17 cellular contexts compared by ENCODE assay signal in genomic region chr15:66770518-66771350, GRCh38.
DNase-seq lines count a peak whose midpoint lies in the region; FAIRE-seq and TF ChIP-seq lines count a peak whose summit lies in the region.
"Had no signal": no experiment of that assay in that cellular context is flagged by ENCODE, and none has a peak within 500 bp of the region (broad histone marks: within the 10 kb centered on the region; RNA-seq: fewer than 3 reads in every experiment).

No MANE protein-coding gene starts in this region.

- peaks cover 53% of the 10 kb centered on the region for H3K4me1 ChIP-seq in mesenchymal stem cell (ENCODE audit: control insufficient read depth, insufficient read depth, low read depth, low read length)

- H4K91ac ChIP-seq in mesenchymal stem cell (ENCODE audit: low read length): no peak overlapping the region

- H3K18ac ChIP-seq in mesenchymal stem cell (ENCODE audit: low read depth in 1 of 2, low read length in 2 of 2): peak overlapping the region in 1 of 2 experiments; percentile 7

- H2AFZ ChIP-seq in mesenchymal stem cell (ENCODE audit: low read depth, low read length): no peak overlapping the region

- no peak for FAIRE-seq in RCC 7860 (lab: Jason Lieb, UNC)

- peak overlapping the region; percentile 72; the same call in 1 of the 2 replicates for H3K27ac ChIP-seq in VCaP
- no peak overlapping the region for H3K27ac ChIP-seq in mesenchymal stem cell (ENCODE audit: low read length, poor library complexity, severe bottlenecking)
- H3K27ac ChIP-seq in temporal lobe (ENCODE audit: low read depth, low read length): peak overlapping the region; percentile 2
- H3K27ac ChIP-seq: psoas muscle had no signal

- no peak overlapping the region for H3K4me3 ChIP-seq in mesenchymal stem cell (ENCODE audit: insufficient read depth in 1 of 2, low read depth in 1 of 2, low read length in 2 of 2)
- H3K4me3 ChIP-seq: psoas muscle had no signal

- H2BK12ac ChIP-seq in mesenchymal stem cell (ENCODE audit: low read length in 2 of 2): no peak overlapping the region

- peak overlapping the region; percentile 85 for H2AK5ac ChIP-seq in mesenchymal stem cell (ENCODE audit: low read length, severe bottlenecking)

- H2BK5ac ChIP-seq in mesenchymal stem cell (ENCODE audit: low read depth, low read length, poor library complexity, severe bottlenecking): no peak overlapping the region

- no peak overlapping the region for H3K23ac ChIP-seq in mesenchymal stem cell (ENCODE audit: low read length in 2 of 2)

- no peak overlapping the region for H3K14ac ChIP-seq in mesenchymal stem cell (ENCODE audit: low read length in 2 of 2)

- H3K9ac ChIP-seq in mesenchymal stem cell (ENCODE audit: low read length): no peak overlapping the region

- H2BK120ac ChIP-seq in mesenchymal stem cell (ENCODE audit: low read depth, low read length): no peak overlapping the region

- peaks cover 0 to 19% of the 10 kb centered on the region in 2 experiments for H3K36me3 ChIP-seq in mesenchymal stem cell (ENCODE audit: control insufficient read depth in 1 of 2, insufficient read depth in 2 of 2, low read depth in 1 of 2, low read length in 2 of 2)

- no peak overlapping the region for H3K4me2 ChIP-seq in mesenchymal stem cell (ENCODE audit: low read length, poor library complexity, severe bottlenecking)

- H3K9me3 ChIP-seq in mesenchymal stem cell (ENCODE audit: control insufficient read depth, low read length): no peaks in the 10 kb centered on the region
- H3K9me3 ChIP-seq: psoas muscle had no signal

- WGBS in mesenchymal stem cell: 78% methylated on average over 13 of the region's 14 CpGs

- no peak for TF ChIP-seq CTCF in VCaP (conservative IDR thresholded peaks at IDR 0.05)

- peaks cover 8% of the 10 kb centered on the region for H3K79me1 ChIP-seq in mesenchymal stem cell (replicated peaks; ENCODE audit: low read length, poor library complexity, severe bottlenecking)

- H3K27me3 ChIP-seq in mesenchymal stem cell (ENCODE audit: control insufficient read depth in 1 of 2, insufficient read depth in 1 of 2, low read length in 2 of 2): no peaks in the 10 kb centered on the region

- H3K4ac ChIP-seq in mesenchymal stem cell (ENCODE audit: low read depth in 1 of 2, low read length in 2 of 2): no peak overlapping the region

- DNase-seq in HT-29 (ENCODE audit: low spot score) (peak; percentile 89), mesenchymal stem cell (no peak), NCI-H146 treated with DMSO at 0.1 percent for 48 hours (lab: John Stamatoyannopoulos, UW; ENCODE audit: unreplicated experiment) (no peak), SW 1271 (lab: John Stamatoyannopoulos, UW) (no peak), RCC 7860 (ENCODE audit: low spot score) (no peak)
- no peak for DNase-seq in activated CD8-positive, alpha-beta memory T cell treated with anti-CD3 and anti-CD28 coated beads, Interleukin-2, amount 50 U/mL, for 48 hours
- DNase-seq: activated CD4-positive, alpha-beta T cell treated with anti-CD3 and anti-CD28 coated beads for 4 hours; activated T-cell treated with anti-CD3 and anti-CD28 coated beads, Interleukin-2, amount 50 U/mL, for 72 hours; amniotic stem cell; CD4-positive, alpha-beta T cell; mammary epithelial cell; NCI-H2227 treated with DMSO at 0.1 percent for 48 hours; stimulated activated CD4-positive, alpha-beta T cell treated with anti-CD3 and anti-CD28 coated beads, Interleukin-2, amount 100 ng/mL, for 24 hours; T-helper 1 cell had no signal

- H2BK15ac ChIP-seq in mesenchymal stem cell (ENCODE audit: low read depth, poor library complexity, severe bottlenecking): no peak overlapping the region

- no peak overlapping the region for H4K8ac ChIP-seq in mesenchymal stem cell (ENCODE audit: low read length)
